8 cellular contexts compared by ENCODE assay signal in genomic region chr4:78777556-78777900, GRCh38. TPM values are rescaled to one million over a fixed set of nuclear protein-coding genes. Genes with fewer than 3 reads are reported as not detected.
DNase-seq lines count a peak whose midpoint lies in the region; ATAC-seq and TF ChIP-seq lines count a peak whose summit lies in the region.

No MANE protein-coding gene starts in this region.

- no peaks in the 10 kb centered on the region for H3K9me3 ChIP-seq in SJCRH30 (replicated peaks)
- no peaks in the 10 kb centered on the region for H3K9me3 ChIP-seq in fibroblast of lung (ENCODE audit: control insufficient read depth, insufficient read depth, low read depth, low read length)

- no peaks in the 10 kb centered on the region for H3K27me3 ChIP-seq in GM06990 (replicated peaks; ENCODE audit: control insufficient read depth, insufficient read depth, low read length)
- H3K27me3 ChIP-seq in SJCRH30 = no peaks in the 10 kb centered on the region
- no peaks in the 10 kb centered on the region for H3K27me3 ChIP-seq in fibroblast of lung (ENCODE audit: control insufficient read depth, insufficient read depth, low read length)

- H3K36me3 ChIP-seq in GM06990 (ENCODE audit: control insufficient read depth, insufficient read depth, low read length) (no peaks in the 10 kb centered on the region), SJCRH30 (no peaks in the 10 kb centered on the region), fibroblast of lung (ENCODE audit: control insufficient read depth, insufficient read depth, low read length) (no peaks in the 10 kb centered on the region)

- no peak overlapping the region; the same call in 1 of the 2 replicates for H3K27ac ChIP-seq in SJCRH30
- H3K27ac ChIP-seq in fibroblast of lung (ENCODE audit: insufficient read depth, low read length) = no peak overlapping the region

- no peak for ATAC-seq in GM19455 (IDR thresholded peaks at IDR 0.05; ENCODE audit: unreplicated experiment)

- peaks cover 62% of the 10 kb centered on the region for H3K79me2 ChIP-seq in fibroblast of lung (ENCODE audit: control insufficient read depth, insufficient read depth, low read length)

- H3K4me2 ChIP-seq in fibroblast of lung (ENCODE audit: extremely low read depth, insufficient read depth, low read length) = peak overlapping the region; percentile 49

- H4K20me1 ChIP-seq in fibroblast of lung (ENCODE audit: control insufficient read depth, extremely low read depth, insufficient read depth, low read length) = peaks cover 5% of the 10 kb centered on the region

- no peak overlapping the region for H3K9ac ChIP-seq in fibroblast of lung (ENCODE audit: insufficient read depth, low read length)

- H3K4me1 ChIP-seq in SJCRH30 (peaks cover 25% of the 10 kb centered on the region), fibroblast of lung (ENCODE audit: control insufficient read depth, extremely low read depth, insufficient read depth, low read length) (peaks cover 5% of the 10 kb centered on the region)

- peak overlapping the region; percentile 90 for H3K4me3 ChIP-seq in GM06990 (replicated peaks; ENCODE audit: low read depth, low read length)
- H3K4me3 ChIP-seq in SJCRH30 = peak overlapping the region; percentile 96
- H3K4me3 ChIP-seq in fibroblast of lung (replicated peaks in 1 of 4; ENCODE audit: control extremely low read depth in 1 of 4, insufficient read depth in 1 of 4, low read depth in 3 of 4, low read length in 4 of 4) = peak overlapping the region; percentile 49 to 93 (median 90)

- DNase-seq in GM06990 (ENCODE audit: extremely low read depth, insufficient read length) = no peak
- no peak for DNase-seq in SJCRH30
- no peak for DNase-seq in fibroblast of lung (ENCODE audit: low read depth in 2 of 2)
- peak; percentile 5 for DNase-seq in retina
- DNase-seq in NCI-H345 (lab: John Stamatoyannopoulos, UW) = no peak
- no peak for DNase-seq in SK-N-DZ (ENCODE audit: low spot score)
- no peak for DNase-seq in NCI-H345 treated with DMSO at 0.1 percent for 48 hours (lab: John Stamatoyannopoulos, UW; ENCODE audit: unreplicated experiment)

- no peak overlapping the region for H2AFZ ChIP-seq in fibroblast of lung (ENCODE audit: low read length)

- TF ChIP-seq CTCF in GM06990 (IDR thresholded peaks at IDR 0.05; ENCODE audit: insufficient read depth, low read length, poor library complexity, severe bottlenecking) (no peak), fibroblast of lung (conservative IDR thresholded peaks at IDR 0.05 in 1 of 2, IDR thresholded peaks at IDR 0.05 in 1 of 2; ENCODE audit: low read depth in 1 of 2, low read length in 2 of 2) (no peak)

RNA-seq across cellular contexts. Expression of gene BMP2K, which starts 1.4 kb away (rescaled TPM):
- total RNA-seq in SJCRH30 (2014; rRNA removed; shearing (Covaris generic)) = 42.6 and 56.1 TPM in 2 replicates
- total RNA-seq in fibroblast of lung = 54.8 and 62.7 TPM in 2 replicates
- 75.1 and 126 TPM in 2 replicates for polyA plus RNA-seq in fibroblast of lung
- 32.3 and 54.7 TPM in 2 replicates for polyA plus RNA-seq in fibroblast of lung (2012)
- 24.2 and 28.7 TPM in 2 replicates for polyA minus RNA-seq in fibroblast of lung (ENCODE audit: low replicate concordance)
- 11.5 and 20.4 TPM in 2 replicates for polyA plus RNA-seq in SK-N-DZ (2014; cell fraction: cytosol; rRNA removed)
- polyA plus RNA-seq in SK-N-DZ (2014; cell fraction: nucleus; rRNA removed) = 14.7 and 24.3 TPM in 2 replicates
